ENCODE assay signal across 8 cellular contexts in genomic region chr11:67053896-67054850, GRCh38. TPM values are rescaled to one million over a fixed set of nuclear protein-coding genes. Genes with fewer than 3 reads are reported as not detected.
DNase-seq lines count a peak whose midpoint lies in the region; ATAC-seq and TF ChIP-seq lines count a peak whose summit lies in the region.

No MANE protein-coding gene starts in this region.

- intact Hi-C loops in body of pancreas (cut with DNase I): no loop called here

- TF ChIP-seq POLR2A in body of pancreas (IDR thresholded peaks at IDR 0.05): no peak

- H3K4me3 ChIP-seq in HL-60 (replicated peaks; ENCODE audit: insufficient read depth, low read length) (no peak overlapping the region), SJCRH30 (no peak overlapping the region), body of pancreas (no peak overlapping the region)

- ATAC-seq in body of pancreas (peak; percentile 32), GM21737 (IDR thresholded peaks at IDR 0.05; ENCODE audit: unreplicated experiment) (no peak)

- TF ChIP-seq CTCF in HL-60 (IDR thresholded peaks at IDR 0.05; ENCODE audit: insufficient read depth, low read length) (peak; percentile 51), body of pancreas (IDR thresholded peaks at IDR 0.05) (peak; percentile 69 to 87 (median 76))

- H3K9me3 ChIP-seq in SJCRH30 (replicated peaks) (no peaks in the 10 kb centered on the region), body of pancreas (no peaks in the 10 kb centered on the region)

- 24 to 33% methylated on average over 12 to 16 of the region's 16 CpGs for WGBS in body of pancreas, 2 donors

- no peak overlapping the region for H3K27ac ChIP-seq in HL-60 (replicated peaks)
- H3K27ac ChIP-seq in SJCRH30: no peak overlapping the region
- H3K27ac ChIP-seq in body of pancreas: peak overlapping the region; percentile 68 to 94 (median 84)

- H3K36me3 ChIP-seq in SJCRH30 (no peaks in the 10 kb centered on the region), body of pancreas (replicated peaks in 1 of 2; ENCODE audit: insufficient read depth in 1 of 2, low read depth in 2 of 2) (no peaks in the 10 kb centered on the region)

- peaks cover 11% of the 10 kb centered on the region for H3K27me3 ChIP-seq in HL-60 (ENCODE audit: insufficient read depth, poor library complexity, severe bottlenecking)
- no peaks in the 10 kb centered on the region for H3K27me3 ChIP-seq in SJCRH30
- H3K27me3 ChIP-seq in body of pancreas: no peaks in the 10 kb centered on the region

- peak; percentile 10 for DNase-seq in DMS114 treated with DMSO at 0.1 percent for 48 hours (lab: John Stamatoyannopoulos, UW; ENCODE audit: unreplicated experiment)
- DNase-seq in HL-60 (ENCODE audit: low read depth in 1 of 2, low spot score in 1 of 2): peak in 1 of 2 experiments; percentile 54
- DNase-seq in SJCRH30: peak; percentile 54 to 69
- DNase-seq in body of pancreas: peak; percentile 68 to 80 (median 72)
- peak; percentile 37 for DNase-seq in inferior parietal cortex (ENCODE audit: extremely low spot score)
- peak in 2 of 3 donors; percentile 38 to 46 for DNase-seq in stimulated activated CD4-positive, alpha-beta T cell treated with anti-CD3 and anti-CD28 coated beads, Interleukin-12 subunit alpha, Interleukin-12 subunit beta, amount 100 ng/mL, for 48 hours (ENCODE audit: low read depth in 2 of 3, low spot score in 1 of 3)
- no peak for DNase-seq in MV-4-11 (lab: John Stamatoyannopoulos, UW)

- H3K4me1 ChIP-seq in SJCRH30 (peaks cover 16% of the 10 kb centered on the region; the same call in 1 of the 2 replicates), body of pancreas (peaks cover 47% of the 10 kb centered on the region)

RNA-seq across cellular contexts. Expression of gene RHOD, which starts 2.5 kb away (rescaled TPM):
- total RNA-seq in SJCRH30 (2014; rRNA removed; shearing (Covaris generic)): not detected in 2 replicates
- total RNA-seq in body of pancreas: 10 to 100 TPM; 19.1 to 33.5 TPM

RNA-seq across cellular contexts. Expression of gene SYT12, which starts 31.2 kb away (rescaled TPM):
- 0.06 and 0.13 TPM in 2 replicates for total RNA-seq in SJCRH30 (2014; rRNA removed; shearing (Covaris generic))
- total RNA-seq in body of pancreas: under 1 TPM in 1 of 2 donors, not detected in 1; 0.78 TPM

Comparison
In these comparisons a context has a peak if more than half of its experiments do, and no peak if none do; other contexts are left out.
1. H3K27ac ChIP-seq: peak in body of pancreas (4 of 4); none in HL-60 (single experiment) and SJCRH30 (single experiment).
2. RNA of gene RHOD, which starts 2.5 kb away (total RNA-seq): 19.1 to 33.5 TPM in body of pancreas; not detected in SJCRH30; every median in the first group is over 10 times any median in the second.